19 cellular contexts compared by ENCODE assay signal in genomic region chr1:42081475-42081874, GRCh38.
DNase-seq lines count a peak whose midpoint lies in the region; ATAC-seq, FAIRE-seq and TF ChIP-seq lines count a peak whose summit lies in the region.
"Had no signal": no experiment of that assay in that cellular context is flagged by ENCODE, and none has a peak within 500 bp of the region (broad histone marks: within the 10 kb centered on the region; RNA-seq: fewer than 3 reads in every experiment).

No MANE protein-coding gene starts in this region.

- no peaks in the 10 kb centered on the region for H3K4me1 Mint-ChIP-seq in activated T-cell treated with anti-CD3 and anti-CD28 coated beads, Interleukin-2, amount 50 U/mL, for 72 hours (ENCODE audit: low read depth)
- H3K4me1 Mint-ChIP-seq: IgD-negative memory B cell had no signal

- no peak overlapping the region for H3K4me2 ChIP-seq in HepG2 (ENCODE audit: low read depth, low read length)
- H3K4me2 ChIP-seq: BLaER1 treated with 17β-estradiol and CSF1 and Interleukin-3, amounts not matched to agents 10 nM and 100 nM had no signal

- H3K79me2 ChIP-seq in HepG2 (ENCODE audit: insufficient read depth, low read length) = no peaks in the 10 kb centered on the region

- H3K27ac Mint-ChIP-seq in activated T-cell treated with anti-CD3 and anti-CD28 coated beads, Interleukin-2, amount 50 U/mL, for 72 hours = no peak overlapping the region
- H3K27ac Mint-ChIP-seq: activated CD4-positive, alpha-beta T cell treated with anti-CD3 and anti-CD28 coated beads for 36 hours; activated naive CD8-positive, alpha-beta T cell treated with anti-CD3 and anti-CD28 coated beads for 36 hours had no signal

- H3K4me3 ChIP-seq in right atrium auricular region (no peak overlapping the region), Panc1 (ENCODE audit: low read depth in 2 of 2, low read length in 2 of 2) (no peak overlapping the region), HepG2 (replicated peaks in 1 of 3; ENCODE audit: insufficient read depth in 1 of 3, low read depth in 2 of 3, low read length in 3 of 3) (no peak overlapping the region), transverse colon (no peak overlapping the region)
- H3K4me3 ChIP-seq: BLaER1 treated with 17β-estradiol and CSF1 and Interleukin-3, amounts not matched to agents 10 nM and 100 nM; coronary artery; left lung; suprapubic skin had no signal

- H3K36me3 Mint-ChIP-seq in activated T-cell treated with anti-CD3 and anti-CD28 coated beads, Interleukin-2, amount 50 U/mL, for 72 hours (ENCODE audit: insufficient read depth in 2 of 2) = peaks cover 3 to 5% of the 10 kb centered on the region in 2 donors
- H3K36me3 Mint-ChIP-seq: activated naive CD8-positive, alpha-beta T cell treated with anti-CD3 and anti-CD28 coated beads for 36 hours; IgD-negative memory B cell had no signal

- H3K9ac ChIP-seq in HepG2 (ENCODE audit: insufficient read depth, low read depth, low read length) = no peak overlapping the region
- H3K9ac ChIP-seq: BLaER1 treated with 17β-estradiol and CSF1 and Interleukin-3, amounts not matched to agents 10 nM and 100 nM had no signal

- intact Hi-C loops in Right ventricle myocardium inferior (cut with DNase I) (no loop called here), Panc1 (cut with micrococcal nuclease; ENCODE audit: unreplicated experiment) (no loop called here), HepG2 (cut with micrococcal nuclease; ENCODE audit: unreplicated experiment) (no loop called here), transverse colon (cut with DNase I; ENCODE audit: low total_unique reads) (no loop called here)

- no peak overlapping the region for H2AFZ ChIP-seq in HepG2 (ENCODE audit: low read length)

- no peak for FAIRE-seq in HepG2 (lab: Jason Lieb, UNC)
- FAIRE-seq: GM18507 had no signal

- in situ Hi-C loops in Panc1 (cut with HindIII; ENCODE audit: low pct_unique_long_range_greater_than_20kb, low sequenced_read_pairs) = no loop called here
- in situ Hi-C loops in HepG2 (cut with HindIII; ENCODE audit: extremely low pct_ligation_motif_present, low pct_unique_long_range_greater_than_20kb) = no loop called here
- in situ Hi-C loops in transverse colon (cut with MboI; ENCODE audit: low pct_ligation_motif_present in 1 of 4, low pct_unique_long_range_greater_than_20kb in 1 of 4, low sequenced_read_pairs in 3 of 4) = no loop called here

- no peak for TF ChIP-seq POLR2A in HepG2 (IDR thresholded peaks at IDR 0.05; ENCODE audit: insufficient read depth in 1 of 2, low read depth in 2 of 2, low read length in 2 of 2)
- TF ChIP-seq POLR2A in transverse colon (IDR thresholded peaks at IDR 0.05) = no peak

- TF ChIP-seq RAD21 in HepG2 (CRISPR knock-in tag; IDR thresholded peaks at IDR 0.05) = no peak

- H3K9me3 ChIP-seq in right atrium auricular region (peaks cover 0 to 10% of the 10 kb centered on the region in 2 donors), Panc1 (ENCODE audit: control insufficient read depth, insufficient read depth, low read depth, low read length) (no peaks in the 10 kb centered on the region; the same call in 1 of the 2 replicates), HepG2 (ENCODE audit: low read length) (no peaks in the 10 kb centered on the region), transverse colon (peaks cover 0 to 14% of the 10 kb centered on the region in 2 donors)
- H3K9me3 ChIP-seq: suprapubic skin had no signal

- ATAC-seq in Right ventricle myocardium inferior (peak; percentile 20), Panc1 (0 out of 2 replicates have a peak, but pooled peaks have one; percentile 42), HepG2 (peak; percentile 99), HG02885 (IDR thresholded peaks at IDR 0.05; ENCODE audit: poor library complexity, unreplicated experiment) (no peak)
- ATAC-seq in activated T-cell treated with anti-CD3 and anti-CD28 coated beads, Interleukin-2, amount 50 U/mL, for 72 hours (replicated peaks in 1 of 2) = no peak
- ATAC-seq: activated CD4-positive, alpha-beta T cell treated with anti-CD3 and anti-CD28 coated beads for 36 hours; left lung had no signal

- no peaks in the 10 kb centered on the region for H3K36me3 ChIP-seq in right atrium auricular region
- H3K36me3 ChIP-seq in Panc1 (ENCODE audit: control insufficient read depth, insufficient read depth, low read length) = no peaks in the 10 kb centered on the region
- H3K36me3 ChIP-seq in HepG2 (replicated peaks in 1 of 2; ENCODE audit: control insufficient read depth in 1 of 2, insufficient read depth in 2 of 2, low read length in 2 of 2) = no peaks in the 10 kb centered on the region
- H3K36me3 ChIP-seq in transverse colon = no peaks in the 10 kb centered on the region
- H3K36me3 ChIP-seq: BLaER1 treated with 17β-estradiol and CSF1 and Interleukin-3, amounts not matched to agents 10 nM and 100 nM; left lung; suprapubic skin had no signal

- CTCF ChIA-PET in Panc1 (lab: Charles Lee) = no interaction called here
- CTCF ChIA-PET in HepG2 (lab: Yijun Ruan, JAX; ENCODE audit: low intra/inter-chr PET ratio, low total read pairs) = no interaction called here

- H3K27ac ChIP-seq in right atrium auricular region (no peak overlapping the region), Panc1 (ENCODE audit: low read length) (no peak overlapping the region), HepG2 (ENCODE audit: extremely low read length, insufficient read depth, low read length) (no peak overlapping the region), transverse colon (no peak overlapping the region)
- H3K27ac ChIP-seq: BLaER1 treated with 17β-estradiol and CSF1 and Interleukin-3, amounts not matched to agents 10 nM and 100 nM; coronary artery; left lung; suprapubic skin had no signal

- H4K20me1 ChIP-seq in HepG2 (ENCODE audit: insufficient read depth, low read length) = no peaks in the 10 kb centered on the region
- H4K20me1 ChIP-seq: BLaER1 treated with 17β-estradiol and CSF1 and Interleukin-3, amounts not matched to agents 10 nM and 100 nM had no signal

- no TSS peak for BruUV-seq in Panc1 (replicated peaks; lab: Mats Ljungman, UMichigan)
- BruUV-seq in HepG2 (replicated peaks; lab: Mats Ljungman, UMichigan) = no TSS peak

- peaks cover 18% of the 10 kb centered on the region for H3K27me3 Mint-ChIP-seq in activated T-cell treated with anti-CD3 and anti-CD28 coated beads, Interleukin-2, amount 50 U/mL, for 72 hours (ENCODE audit: low read depth)

- H3K27me3 ChIP-seq in right atrium auricular region (no peaks in the 10 kb centered on the region), Panc1 (ENCODE audit: control insufficient read depth, insufficient read depth, low read length) (no peaks in the 10 kb centered on the region), HepG2 (ENCODE audit: control insufficient read depth in 1 of 2, insufficient read depth in 2 of 2, low read length in 2 of 2) (no peaks in the 10 kb centered on the region; a peak in 2 of 5 replicates), transverse colon (no peaks in the 10 kb centered on the region)
- H3K27me3 ChIP-seq: left lung, suprapubic skin had no signal

- peaks cover 6 to 8% of the 10 kb centered on the region in 2 donors for H3K9me3 Mint-ChIP-seq in activated T-cell treated with anti-CD3 and anti-CD28 coated beads, Interleukin-2, amount 50 U/mL, for 72 hours

- TF ChIP-seq EP300 in HepG2 (IDR thresholded peaks at IDR 0.05; ENCODE audit: low read depth in 2 of 2, low read length in 2 of 2) (no peak), HepG2 (CRISPR knock-in tag; IDR thresholded peaks at IDR 0.05; ENCODE audit: borderline replicate concordance) (no peak), transverse colon (IDR thresholded peaks at IDR 0.05; ENCODE audit: low read depth) (no peak)

- H3K4me1 ChIP-seq in right atrium auricular region (no peaks in the 10 kb centered on the region), Panc1 (ENCODE audit: control insufficient read depth, insufficient read depth, low read length) (no peaks in the 10 kb centered on the region), HepG2 (ENCODE audit: insufficient read depth, low read length) (peaks cover 9% of the 10 kb centered on the region), transverse colon (peaks cover 0 to 5% (median 2%) of the 10 kb centered on the region in 4 donors)
- H3K4me1 ChIP-seq: left lung, suprapubic skin had no signal

- DNase-seq in Right ventricle myocardium inferior (ENCODE audit: missing footprints) (no peak), right atrium auricular region (ENCODE audit: low spot score) (no peak), Panc1 (ENCODE audit: low read depth, low spot score) (no peak), HepG2 (ENCODE audit: low spot score) (peak; percentile 53), transverse colon (peak; percentile 75), Kasumi-1 (lab: John Stamatoyannopoulos, UW) (no peak)
- DNase-seq in activated T-cell treated with anti-CD3 and anti-CD28 coated beads, Interleukin-2, amount 50 U/mL, for 72 hours = no peak
- DNase-seq: ACHN; activated CD4-positive, alpha-beta T cell treated with anti-CD3 and anti-CD28 coated beads for 36 hours; activated naive CD8-positive, alpha-beta T cell treated with anti-CD3 and anti-CD28 coated beads for 36 hours; left lung; NCI-H1930; NCI-H510A had no signal

- POLR2A ChIA-PET in Panc1 (lab: Charles Lee) = no interaction called here
- POLR2A ChIA-PET in HepG2 (lab: Yijun Ruan, JAX) = no interaction called here

- TF ChIP-seq CTCF in right atrium auricular region (IDR thresholded peaks at IDR 0.05) (no peak), Panc1 (IDR thresholded peaks at IDR 0.05) (no peak), HepG2 (CRISPR knock-in tag; IDR thresholded peaks at IDR 0.05) (no peak), transverse colon (IDR thresholded peaks at IDR 0.05) (no peak)

- WGBS in HepG2 (ENCODE audit: low lambda C conversion rate) = no CpG with 5 or more reads among the region's 2 CpGs
- WGBS in transverse colon (ENCODE audit: low coverage in 1 of 2), 2 donors = 60% methylated on average over 1 of the region's 2 CpGs; no CpG with 5 or more reads in 1 of the 2 donors

- H3K4me3 Mint-ChIP-seq in activated T-cell treated with anti-CD3 and anti-CD28 coated beads, Interleukin-2, amount 50 U/mL, for 72 hours = no peak overlapping the region
- H3K4me3 Mint-ChIP-seq: activated CD4-positive, alpha-beta T cell treated with anti-CD3 and anti-CD28 coated beads for 36 hours; activated naive CD8-positive, alpha-beta T cell treated with anti-CD3 and anti-CD28 coated beads for 36 hours had no signal

TF ChIP-seq in HepG2, 621 proteins besides CTCF, POLR2A, EP300 and RAD21 (continues in another document):
- 0 out of 2 replicates have a peak, but pooled peaks have one; percentile 13 for TF ChIP-seq IRF2 (CRISPR knock-in tag; IDR thresholded peaks at IDR 0.05)
- TF ChIP-seq ZNF441 (CRISPR knock-in tag; IDR thresholded peaks at IDR 0.05; ENCODE audit: borderline replicate concordance) = no peak
- TF ChIP-seq ZNF780A (CRISPR knock-in tag; IDR thresholded peaks at IDR 0.05) = peak; percentile 30; the same call in 1 of the 2 replicates
- no peak for TF ChIP-seq ZNF670 (CRISPR knock-in tag; IDR thresholded peaks at IDR 0.05; ENCODE audit: borderline replicate concordance)
- TF ChIP-seq HNF4G (IDR thresholded peaks at IDR 0.05; ENCODE audit: borderline replicate concordance, low read depth, low read length) = peak; percentile 47
- TF ChIP-seq HNF4G (CRISPR knock-in tag; IDR thresholded peaks at IDR 0.05; ENCODE audit: borderline replicate concordance, low read depth) = no peak

Comparison
In these comparisons a context has a peak if more than half of its experiments do, and no peak if none do; other contexts are left out.
1. ATAC-seq: peak in Right ventricle myocardium inferior (single experiment), Panc1 (single experiment) and HepG2 (single experiment); none in HG02885 (single experiment) and activated T-cell treated with anti-CD3 and anti-CD28 coated beads, Interleukin-2, amount 50 U/mL, for 72 hours (0 of 2).
2. DNase-seq: peak in HepG2 (single experiment) and transverse colon (single experiment); none in Right ventricle myocardium inferior (single experiment), right atrium auricular region (single experiment), Panc1 (single experiment), Kasumi-1 (0 of 2) and activated T-cell treated with anti-CD3 and anti-CD28 coated beads, Interleukin-2, amount 50 U/mL, for 72 hours (0 of 2).